ENCODE assay signal across 1 cellular context in genomic region chr9:22425551-22425950, GRCh38.
TF ChIP-seq lines count a peak whose summit lies in the region.

No MANE protein-coding gene starts in this region.

TF ChIP-seq in GM23338, 12 proteins besides CTCF, POLR2A, EP300 and RAD21 (continued from another document):
- TF ChIP-seq ETS1 (IDR thresholded peaks at IDR 0.05): no peak
- no peak for TF ChIP-seq JUNB (IDR thresholded peaks at IDR 0.05; ENCODE audit: unreplicated experiment)
- TF ChIP-seq EZH2phosphoT487 (IDR thresholded peaks at IDR 0.05; ENCODE audit: unreplicated experiment): no peak
- TF ChIP-seq ZNF114 (CRISPR knock-in tag; IDR thresholded peaks at IDR 0.05): no peak
- TF ChIP-seq EZH2 (IDR thresholded peaks at IDR 0.05; ENCODE audit: low read depth, unreplicated experiment): no peak
- no peak for TF ChIP-seq POLR2AphosphoS5 (IDR thresholded peaks at IDR 0.05; ENCODE audit: low read depth)
- TF ChIP-seq CREB1 (CRISPR knock-in tag; IDR thresholded peaks at IDR 0.05; ENCODE audit: low read depth): no peak
- no peak for TF ChIP-seq ZNF462 (CRISPR knock-in tag; IDR thresholded peaks at IDR 0.05)
TF ChIP-seq in GM23338: peak in this region for 0.
